ENCODE assay signal across 18 cellular contexts in genomic region chr4:133866328-133866699, GRCh38.
DNase-seq lines count a peak whose midpoint lies in the region; ATAC-seq and TF ChIP-seq lines count a peak whose summit lies in the region.
"Had no signal": no experiment of that assay in that cellular context is flagged by ENCODE, and none has a peak within 500 bp of the region (broad histone marks: within the 10 kb centered on the region; RNA-seq: fewer than 3 reads in every experiment).

No MANE protein-coding gene starts in this region.

- H3K27me3 ChIP-seq in GM23248 (replicated peaks; ENCODE audit: insufficient read depth) (no peaks in the 10 kb centered on the region), PC-3 (ENCODE audit: low read length) (no peaks in the 10 kb centered on the region)
- H3K27me3 ChIP-seq: BLaER1 had no signal

- ATAC-seq in HG03025 (IDR thresholded peaks at IDR 0.05; ENCODE audit: low FRiP score, unreplicated experiment), result no peak
- ATAC-seq in PC-3, result no peak
- no peak for ATAC-seq in HG03354 (IDR thresholded peaks at IDR 0.05; ENCODE audit: poor library complexity, severe bottlenecking, unreplicated experiment)
- no peak for ATAC-seq in GM21723 (IDR thresholded peaks at IDR 0.05; ENCODE audit: unreplicated experiment)
- ATAC-seq: activated CD4-positive, CD25-positive, alpha-beta regulatory T cell treated with anti-CD3 and anti-CD28 coated beads, Interleukin-2, amount 50 U/mL, for 24 hours; activated naive CD4-positive, alpha-beta T cell treated with anti-CD3 and anti-CD28 coated beads, Interleukin-2, amount 50 U/mL, for 72 hours; left lobe of liver; naive thymus-derived CD4-positive, alpha-beta T cell; T-cell had no signal

- H3K4me3 ChIP-seq in GM23248 (no peak overlapping the region), cardiac fibroblast (replicated peaks in 1 of 2; ENCODE audit: low read depth in 2 of 2, low read length in 2 of 2) (no peak overlapping the region), PC-3 (ENCODE audit: low read length) (no peak overlapping the region)
- H3K4me3 ChIP-seq: BLaER1, thoracic aorta had no signal

- H3K4me1 ChIP-seq in GM23248 (ENCODE audit: insufficient read depth) (peaks cover 17% of the 10 kb centered on the region), PC-3 (ENCODE audit: insufficient read depth, low read length) (peaks cover 4% of the 10 kb centered on the region)
- H3K4me1 ChIP-seq: BLaER1 had no signal

- H3K9ac ChIP-seq in GM23248 (no peak overlapping the region), PC-3 (ENCODE audit: low read length) (no peak overlapping the region)
- H3K9ac ChIP-seq: BLaER1 had no signal

- in situ Hi-C loops in GM23248 (cut with MboI), result no loop called here

- BruUV-seq in PC-3 (replicated peaks; lab: Mats Ljungman, UMichigan), result no TSS peak

- H2AFZ ChIP-seq in GM23248 (no peak overlapping the region), PC-3 (ENCODE audit: low read length) (no peak overlapping the region)

- no peaks in the 10 kb centered on the region for H3K9me2 ChIP-seq in GM23248 (ENCODE audit: insufficient read depth)
- H3K9me2 ChIP-seq in PC-3 (replicated peaks; ENCODE audit: low read length), result no peaks in the 10 kb centered on the region

- TF ChIP-seq CTCF in cardiac fibroblast (IDR thresholded peaks at IDR 0.05; ENCODE audit: low read depth, low read length) (no peak), PC-3 (conservative IDR thresholded peaks at IDR 0.05; ENCODE audit: low read depth, low read length) (no peak)

- H3F3A ChIP-seq in GM23248 (ENCODE audit: insufficient read depth) (peaks cover 7% of the 10 kb centered on the region; the same call in 1 of the 2 replicates), PC-3 (ENCODE audit: low read length, unreplicated experiment) (no peaks in the 10 kb centered on the region)

- H3K27ac ChIP-seq in GM23248, result no peak overlapping the region
- H3K27ac ChIP-seq in PC-3 (ENCODE audit: low read length), result no peak overlapping the region
- H3K27ac ChIP-seq: BLaER1, thoracic aorta had no signal

- H3K79me2 ChIP-seq in GM23248 (ENCODE audit: insufficient read depth) (no peaks in the 10 kb centered on the region), PC-3 (ENCODE audit: low read length) (no peaks in the 10 kb centered on the region)

- WGBS in GM23248 (ENCODE audit: low coverage in 1 of 2, low lambda C conversion rate in 2 of 2, missing lambda C conversion rate in 2 of 2), 2 experiments, result 54 to 63% methylated on average over 2 of the region's 2 CpGs

- H3K4me2 ChIP-seq in GM23248 (ENCODE audit: unreplicated experiment), result peak overlapping the region; percentile 46
- H3K4me2 ChIP-seq in PC-3 (ENCODE audit: low read length), result no peak overlapping the region
- H3K4me2 ChIP-seq: BLaER1 had no signal

- no peak for DNase-seq in GM23248
- DNase-seq in NCI-H226, result peak; percentile 17
- DNase-seq in cardiac fibroblast (ENCODE audit: low read depth in 2 of 2), result peak; percentile 1 to 10
- DNase-seq in myocyte (ENCODE audit: low read depth), result peak; percentile 60
- DNase-seq in PC-3, result no peak
- DNase-seq: central memory CD4-positive, alpha-beta T cell; naive thymus-derived CD4-positive, alpha-beta T cell; NCI-H446; stimulated activated CD4-positive, alpha-beta T cell treated with anti-CD3 and anti-CD28 coated beads, Interleukin-2, amount 100 ng/mL, for 24 hours; T-cell had no signal

- intact Hi-C loops in PC-3 (cut with micrococcal nuclease), result no loop called here

- CTCF ChIA-PET in PC-3 (lab: Charles Lee), result no interaction called here

- H3K36me3 ChIP-seq in GM23248 (ENCODE audit: low read depth), result no peaks in the 10 kb centered on the region
- H3K36me3 ChIP-seq in PC-3 (ENCODE audit: low read depth, low read length), result no peaks in the 10 kb centered on the region
- H3K36me3 ChIP-seq: BLaER1, thoracic aorta had no signal

- no peaks in the 10 kb centered on the region for H3K9me3 ChIP-seq in GM23248 (ENCODE audit: low read depth)
- no peaks in the 10 kb centered on the region for H3K9me3 ChIP-seq in PC-3 (ENCODE audit: low read length)
- H3K9me3 ChIP-seq: BLaER1, thoracic aorta had no signal

- no peaks in the 10 kb centered on the region for H4K20me1 ChIP-seq in GM23248 (ENCODE audit: insufficient read depth)
- H4K20me1 ChIP-seq in PC-3 (ENCODE audit: low read length), result no peaks in the 10 kb centered on the region
- H4K20me1 ChIP-seq: BLaER1 had no signal

- POLR2A ChIA-PET in PC-3 (lab: Charles Lee; ENCODE audit: unreplicated experiment), result no interaction called here

Comparison
In these comparisons a context has a peak if more than half of its experiments do, and no peak if none do; other contexts are left out.
1. DNase-seq: peak in NCI-H226 (single experiment), cardiac fibroblast (2 of 2) and myocyte (single experiment); none in GM23248 (single experiment) and PC-3 (single experiment).